20 cellular contexts compared by ENCODE assay signal in the genomic region with DNA sequence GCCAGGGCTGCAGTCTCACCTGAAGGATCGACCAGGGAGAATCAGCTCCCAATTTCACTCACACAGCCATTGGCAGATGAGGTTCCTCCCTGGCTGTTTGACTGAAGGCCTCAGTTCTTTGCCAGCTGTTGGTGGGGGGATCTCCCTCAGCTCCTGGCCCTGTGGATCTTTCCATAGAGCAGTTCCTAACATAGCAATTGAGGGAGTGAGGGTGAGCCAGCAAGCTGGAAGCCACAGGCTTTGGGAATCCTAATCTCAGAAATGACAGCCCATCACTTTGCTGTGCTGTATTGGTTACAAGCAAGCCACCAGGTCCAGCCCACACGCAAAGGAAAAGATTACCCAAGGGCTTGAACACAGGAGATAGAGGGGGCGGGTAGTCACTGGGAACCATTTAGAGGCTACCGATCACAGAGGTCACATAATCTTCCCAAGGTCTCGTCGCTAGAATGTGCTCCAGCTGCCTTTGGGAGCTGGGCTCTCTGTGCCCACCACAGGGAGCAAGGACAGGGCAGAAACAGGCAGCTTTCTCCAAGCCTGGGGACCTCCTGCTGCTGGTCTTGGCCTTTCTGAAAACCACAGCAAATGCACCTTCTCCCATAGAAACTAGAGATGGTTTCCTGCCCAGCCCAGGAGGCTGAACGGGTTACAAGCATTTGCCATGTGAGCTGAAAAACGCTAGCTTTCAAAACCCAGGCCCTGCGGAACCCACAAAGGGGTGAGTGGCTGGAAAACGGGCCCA. TPM values are rescaled to one million over a fixed set of nuclear protein-coding genes. Genes with fewer than 3 reads are reported as not detected.
DNase-seq lines count a peak whose midpoint lies in the region; ATAC-seq, FAIRE-seq and TF ChIP-seq lines count a peak whose summit lies in the region.
"Had no signal": no experiment of that assay in that cellular context is flagged by ENCODE, and none has a peak within 500 bp of the region (broad histone marks: within the 10 kb centered on the region; RNA-seq: fewer than 3 reads in every experiment).

No MANE protein-coding gene starts in this region.

- no TSS peak for BruUV-seq in Caco-2 (replicated peaks; lab: Mats Ljungman, UMichigan)

- H4K91ac ChIP-seq in neuronal stem cell (ENCODE audit: low read depth, low read length, poor library complexity) = no peak overlapping the region

- no peak overlapping the region for H2BK120ac ChIP-seq in neuronal stem cell (ENCODE audit: low read depth, low read length)

- H3K36me3 ChIP-seq in neuronal stem cell (replicated peaks in 1 of 2; ENCODE audit: control insufficient read depth in 2 of 2, insufficient read depth in 2 of 2, low read length in 2 of 2) (no peaks in the 10 kb centered on the region), Caco-2 (ENCODE audit: control insufficient read depth, insufficient read depth, low read length) (no peaks in the 10 kb centered on the region)
- H3K36me3 ChIP-seq: ovary, stomach, uterus had no signal

- H3K27me3 Mint-ChIP-seq in activated T-cell treated with anti-CD3 and anti-CD28 coated beads, Interleukin-2, amount 50 U/mL, for 72 hours (ENCODE audit: low read depth) = no peaks in the 10 kb centered on the region
- no peaks in the 10 kb centered on the region for H3K27me3 Mint-ChIP-seq in Caco-2 (ENCODE audit: insufficient read depth, unreplicated experiment)

- H3K4me2 ChIP-seq in neuronal stem cell (ENCODE audit: insufficient read depth, low read length, poor library complexity, severe bottlenecking) = no peak overlapping the region
- H3K4me2 ChIP-seq: hepatocyte had no signal

- CTCF ChIA-PET in Caco-2 (lab: Charles Lee) = interaction anchor here (0.6 to 0.9 kb wide), 3 partner anchors 30 to 159 kb away, joined by 3 to 4 read pairs (median 3); no protein-coding TSS in a partner anchor

- H3K79me1 ChIP-seq in neuronal stem cell (ENCODE audit: low read depth, low read length) = no peaks in the 10 kb centered on the region

- no peak overlapping the region for H3K23ac ChIP-seq in neuronal stem cell (ENCODE audit: low read depth, low read length, poor library complexity)

- H3K14ac ChIP-seq in neuronal stem cell (ENCODE audit: low read length) = no peak overlapping the region

- H3K36me3 Mint-ChIP-seq in activated T-cell treated with anti-CD3 and anti-CD28 coated beads, Interleukin-2, amount 50 U/mL, for 72 hours (ENCODE audit: insufficient read depth in 2 of 2) = no peaks in the 10 kb centered on the region
- H3K36me3 Mint-ChIP-seq in Caco-2 (ENCODE audit: insufficient read depth, unreplicated experiment) = no peaks in the 10 kb centered on the region
- H3K36me3 Mint-ChIP-seq: IgD-negative memory B cell had no signal

- peak overlapping the region; percentile 66 for H3K18ac ChIP-seq in neuronal stem cell (ENCODE audit: low read length)

- H3K4me3 ChIP-seq in neuronal stem cell (ENCODE audit: low read length in 2 of 2) (no peak overlapping the region), Caco-2 (ENCODE audit: low read depth, low read length) (no peak overlapping the region)
- H3K4me3 ChIP-seq: hepatocyte, ovary, stomach, uterus had no signal

- H3K27ac Mint-ChIP-seq in activated T-cell treated with anti-CD3 and anti-CD28 coated beads, Interleukin-2, amount 50 U/mL, for 72 hours = no peak overlapping the region
- no peak overlapping the region for H3K27ac Mint-ChIP-seq in Caco-2 (ENCODE audit: unreplicated experiment)
- H3K27ac Mint-ChIP-seq: activated naive CD4-positive, alpha-beta T cell treated with anti-CD3 and anti-CD28 coated beads for 36 hours; effector memory CD8-positive, alpha-beta T cell; IgD-negative memory B cell had no signal

- DNase-seq in activated T-cell treated with anti-CD3 and anti-CD28 coated beads for 48 hours (ENCODE audit: low read depth) = peak; percentile 21
- no peak for DNase-seq in activated T-cell treated with anti-CD3 and anti-CD28 coated beads, Interleukin-2, amount 50 U/mL, for 1 hour
- DNase-seq in GM19239 (ENCODE audit: insufficient read length, low spot score) = no peak
- DNase-seq in activated T-cell treated with anti-CD3 and anti-CD28 coated beads, Interleukin-2, amount 50 U/mL, for 72 hours = peak; percentile 30 to 40
- DNase-seq in neuronal stem cell (ENCODE audit: low spot score) = no peak
- DNase-seq in GOT3 (lab: John Stamatoyannopoulos, UW) = no peak
- DNase-seq in DMS53 (lab: John Stamatoyannopoulos, UW) = no peak
- DNase-seq in Caco-2 = no peak
- DNase-seq: activated CD4-positive, CD25-positive, alpha-beta regulatory T cell treated with anti-CD3 and anti-CD28 coated beads, Interleukin-2, amount 50 U/mL, for 72 hours; activated naive CD4-positive, alpha-beta T cell treated with anti-CD3 and anti-CD28 coated beads for 36 hours; effector memory CD8-positive, alpha-beta T cell; NCI-H2107; NCI-H748 treated with DMSO at 0.1 percent for 48 hours; ovary; stomach; uterus had no signal

- POLR2A ChIA-PET in Caco-2 (lab: Charles Lee) = no interaction called here

- peak overlapping the region; percentile 82 for H2AFZ ChIP-seq in neuronal stem cell (ENCODE audit: low read length)
- H2AFZ ChIP-seq: hepatocyte had no signal

- no CpG with 5 or more reads among the region's 10 CpGs for WGBS in neuronal stem cell (ENCODE audit: extremely low coverage in 2 of 2, insufficient read length in 2 of 2, insufficient replicate concordance in 1 of 2), 2 donors

- H2BK5ac ChIP-seq in neuronal stem cell (ENCODE audit: low read length) = no peak overlapping the region

- intact Hi-C loops in Caco-2 (cut with micrococcal nuclease; ENCODE audit: unreplicated experiment) = no loop called here

- TF ChIP-seq CTCF in Caco-2 (IDR thresholded peaks at IDR 0.05; ENCODE audit: insufficient read depth in 1 of 2, low read depth in 1 of 2, low read length in 1 of 2, severe bottlenecking in 1 of 2, unreplicated experiment in 1 of 2) = no peak

- no peak overlapping the region for H4K8ac ChIP-seq in neuronal stem cell (ENCODE audit: low read depth, low read length)

- H3K9me3 ChIP-seq in neuronal stem cell (replicated peaks in 1 of 2; ENCODE audit: control insufficient read depth in 2 of 2, insufficient read depth in 1 of 2, low read depth in 1 of 2, low read length in 2 of 2) (no peaks in the 10 kb centered on the region), Caco-2 (no peaks in the 10 kb centered on the region)
- H3K9me3 ChIP-seq: ovary, stomach, uterus had no signal

- no peak overlapping the region for H2BK15ac ChIP-seq in neuronal stem cell (ENCODE audit: low read length)

- peaks cover 0 to 11% (median 2%) of the 10 kb centered on the region in 3 experiments for H3K27me3 ChIP-seq in neuronal stem cell (ENCODE audit: control insufficient read depth in 3 of 3, insufficient read depth in 3 of 3, low read depth in 1 of 3, low read length in 3 of 3)
- H3K27me3 ChIP-seq in Caco-2 (replicated peaks; ENCODE audit: control insufficient read depth, insufficient read depth, low read length) = no peaks in the 10 kb centered on the region
- H3K27me3 ChIP-seq: hepatocyte, ovary, stomach, uterus had no signal

- H3K9ac ChIP-seq in neuronal stem cell (ENCODE audit: low read depth, low read length, poor library complexity) = no peak overlapping the region

- H3K4me1 Mint-ChIP-seq in activated T-cell treated with anti-CD3 and anti-CD28 coated beads, Interleukin-2, amount 50 U/mL, for 72 hours (ENCODE audit: low read depth) = peaks cover 46% of the 10 kb centered on the region
- peaks cover 18% of the 10 kb centered on the region for H3K4me1 Mint-ChIP-seq in Caco-2 (ENCODE audit: low read depth, unreplicated experiment)

- peak; percentile 14 for FAIRE-seq in GM19239 (lab: Jason Lieb, UNC)

- H3K4me1 ChIP-seq in neuronal stem cell (ENCODE audit: control insufficient read depth in 2 of 2, insufficient read depth in 1 of 2, low read depth in 1 of 2, low read length in 2 of 2) (peaks cover 14 to 28% of the 10 kb centered on the region in 2 donors), Caco-2 (peaks cover 8% of the 10 kb centered on the region; the same call in 1 of the 2 replicates)
- H3K4me1 ChIP-seq: uterus had no signal

- H3K4ac ChIP-seq in neuronal stem cell (ENCODE audit: low read length) = no peak overlapping the region

- H2BK12ac ChIP-seq in neuronal stem cell (ENCODE audit: low read length) = no peak overlapping the region

- H3K4me3 Mint-ChIP-seq in activated T-cell treated with anti-CD3 and anti-CD28 coated beads, Interleukin-2, amount 50 U/mL, for 72 hours = peak overlapping the region; percentile 12 to 52
- no peak overlapping the region for H3K4me3 Mint-ChIP-seq in Caco-2 (ENCODE audit: unreplicated experiment)
- H3K4me3 Mint-ChIP-seq: activated naive CD4-positive, alpha-beta T cell treated with anti-CD3 and anti-CD28 coated beads for 36 hours; effector memory CD8-positive, alpha-beta T cell; IgD-negative memory B cell had no signal

- H3K27ac ChIP-seq in neuronal stem cell (replicated peaks; ENCODE audit: low read length) = peak overlapping the region; percentile 6
- H3K27ac ChIP-seq: hepatocyte, ovary, stomach, uterus had no signal

- ATAC-seq in activated T-cell treated with anti-CD3 and anti-CD28 coated beads, Interleukin-2, amount 50 U/mL, for 72 hours (replicated peaks in 1 of 2) = peak; percentile 27 to 33
- ATAC-seq: effector memory CD8-positive, alpha-beta T cell had no signal

- no peaks in the 10 kb centered on the region for H3K9me3 Mint-ChIP-seq in activated T-cell treated with anti-CD3 and anti-CD28 coated beads, Interleukin-2, amount 50 U/mL, for 72 hours
- no peaks in the 10 kb centered on the region for H3K9me3 Mint-ChIP-seq in Caco-2 (ENCODE audit: unreplicated experiment)
- H3K9me3 Mint-ChIP-seq: activated naive CD4-positive, alpha-beta T cell treated with anti-CD3 and anti-CD28 coated beads for 36 hours; effector memory CD8-positive, alpha-beta T cell; IgD-negative memory B cell had no signal

- peak overlapping the region; percentile 11 for H2AK5ac ChIP-seq in neuronal stem cell (ENCODE audit: low read depth, low read length)

RNA-seq across cellular contexts. Expression of gene OTUB2, which starts 4.6 kb away (rescaled TPM):
- total RNA-seq in activated T-cell treated with anti-CD3 and anti-CD28 coated beads, Interleukin-2, amount 50 U/mL, for 72 hours = 1 to 10 TPM; 1.9 to 2.1 TPM
- 5.1 TPM for polyA plus RNA-seq in neuronal stem cell (2013, experiment 1 of 2)
- 5.0 TPM for polyA plus RNA-seq in neuronal stem cell (2013, experiment 2 of 2)
- total RNA-seq in Caco-2 (2022) = 1.2 TPM in 2 replicates

RNA-seq across cellular contexts. Expression of gene CCDC197, which starts 24.5 kb away (rescaled TPM):
- 1 to 10 TPM; 1.6 to 2.2 TPM for total RNA-seq in activated T-cell treated with anti-CD3 and anti-CD28 coated beads, Interleukin-2, amount 50 U/mL, for 72 hours
- polyA plus RNA-seq in neuronal stem cell (2013, experiment 1 of 2) = not detected
- polyA plus RNA-seq in neuronal stem cell (2013, experiment 2 of 2) = not detected
- total RNA-seq in Caco-2 (2022) = not detected in 2 replicates
- total RNA-seq: activated naive CD4-positive, alpha-beta T cell treated with anti-CD3 and anti-CD28 coated beads for 36 hours; G401; hepatocyte; ovary; stomach; T-helper 1 cell treated with Interleukin-12 subunit alpha and Interleukin-12 subunit beta and Interleukin-4 antibody, amounts not matched to agents 30 ng/mL and 1 ng/mL, for 36 hours; uterus had no signal
- polyA plus RNA-seq: hepatocyte, IgD-negative memory B cell, ovary, stomach had no signal

RNA-seq across cellular contexts. Expression of gene ASB2, which starts 45.2 kb away (rescaled TPM):
- 10 to 100 TPM; 43.3 to 45.6 TPM for total RNA-seq in activated T-cell treated with anti-CD3 and anti-CD28 coated beads, Interleukin-2, amount 50 U/mL, for 72 hours
- 0.43 TPM for polyA plus RNA-seq in neuronal stem cell (2013, experiment 1 of 2)
- 0.50 TPM for polyA plus RNA-seq in neuronal stem cell (2013, experiment 2 of 2)
- total RNA-seq in Caco-2 (2022) = 0.21 TPM in 1 of 2 replicates, not detected in the other

RNA-seq across cellular contexts. Expression of gene DDX24, which starts 59.4 kb away (rescaled TPM):
- 100 to 1,000 TPM; 193 to 197 TPM for total RNA-seq in activated T-cell treated with anti-CD3 and anti-CD28 coated beads, Interleukin-2, amount 50 U/mL, for 72 hours
- polyA plus RNA-seq in neuronal stem cell (2013, experiment 1 of 2) = 106 TPM
- 112 TPM for polyA plus RNA-seq in neuronal stem cell (2013, experiment 2 of 2)
- 131 and 132 TPM in 2 replicates for total RNA-seq in Caco-2 (2022)

RNA-seq across cellular contexts. Expression of gene IFI27L1, which starts 59.5 kb away (rescaled TPM):
- total RNA-seq in activated T-cell treated with anti-CD3 and anti-CD28 coated beads, Interleukin-2, amount 50 U/mL, for 72 hours = 10 to 100 TPM; 59.6 to 71.4 TPM
- polyA plus RNA-seq in neuronal stem cell (2013, experiment 1 of 2) = 39.8 TPM
- 38.1 TPM for polyA plus RNA-seq in neuronal stem cell (2013, experiment 2 of 2)
- 11.6 and 13.6 TPM in 2 replicates for total RNA-seq in Caco-2 (2022)

Comparison
In these comparisons a context has a peak if more than half of its experiments do, and no peak if none do; other contexts are left out.
1. DNase-seq: peak in activated T-cell treated with anti-CD3 and anti-CD28 coated beads for 48 hours (single experiment) and activated T-cell treated with anti-CD3 and anti-CD28 coated beads, Interleukin-2, amount 50 U/mL, for 72 hours (2 of 2); none in activated T-cell treated with anti-CD3 and anti-CD28 coated beads, Interleukin-2, amount 50 U/mL, for 1 hour (single experiment), GM19239 (single experiment), neuronal stem cell (single experiment), GOT3 (single experiment), DMS53 (single experiment) and Caco-2 (0 of 2).
2. RNA of gene ASB2, which starts 45.2 kb away (total RNA-seq): 43.3 to 45.6 TPM in activated T-cell treated with anti-CD3 and anti-CD28 coated beads, Interleukin-2, amount 50 U/mL, for 72 hours; 0.21 TPM in Caco-2; every median in the first group is over 10 times any median in the second.